ENCODE assay signal across 1 cellular context in genomic region chr17:42283241-42284019, GRCh38.
TF ChIP-seq lines count a peak whose summit lies in the region.

No MANE protein-coding gene starts in this region.

TF ChIP-seq in H1, 55 proteins besides CTCF, POLR2A, EP300 and RAD21:
- no peak for TF ChIP-seq SUZ12 (IDR thresholded peaks at IDR 0.05; ENCODE audit: low read length)
- no peak for TF ChIP-seq KDM4A (IDR thresholded peaks at IDR 0.05; ENCODE audit: low read depth, low read length, severe bottlenecking)
- TF ChIP-seq ATF3 (IDR thresholded peaks at IDR 0.05; ENCODE audit: insufficient read depth, low read depth, low read length), result no peak
- TF ChIP-seq SIRT6 (IDR thresholded peaks at IDR 0.05; ENCODE audit: low read length), result no peak
- no peak for TF ChIP-seq ATF2 (IDR thresholded peaks at IDR 0.05; ENCODE audit: low read length)
- TF ChIP-seq MAX (IDR thresholded peaks at IDR 0.05), result no peak
- no peak for TF ChIP-seq CTBP2 (IDR thresholded peaks at IDR 0.05; ENCODE audit: borderline replicate concordance, insufficient read depth, insufficient read length, low read length)
- TF ChIP-seq TCF12 (IDR thresholded peaks at IDR 0.05; ENCODE audit: low read depth, low read length), result no peak
- TF ChIP-seq RNF2 (IDR thresholded peaks at IDR 0.05; ENCODE audit: borderline replicate concordance, low read depth, low read length, missing control alignments, poor library complexity, severe bottlenecking), result no peak
- no peak for TF ChIP-seq SP1 (IDR thresholded peaks at IDR 0.05; ENCODE audit: low read depth, low read length)
- no peak for TF ChIP-seq ASH2L (IDR thresholded peaks at IDR 0.05; ENCODE audit: low read length)
- no peak for TF ChIP-seq KDM5A (IDR thresholded peaks at IDR 0.05; ENCODE audit: low read length)
- TF ChIP-seq JUND (IDR thresholded peaks at IDR 0.05; ENCODE audit: low read length), result no peak
- TF ChIP-seq CBX8 (IDR thresholded peaks at IDR 0.05; ENCODE audit: borderline replicate concordance, low read depth, low read length), result no peak
- no peak for TF ChIP-seq SP2 (IDR thresholded peaks at IDR 0.05; ENCODE audit: low read length)
- no peak for TF ChIP-seq KDM1A (IDR thresholded peaks at IDR 0.05; ENCODE audit: borderline replicate concordance, low read length)
- no peak for TF ChIP-seq TAF1 (IDR thresholded peaks at IDR 0.05; ENCODE audit: low read depth, low read length)
- no peak for TF ChIP-seq GTF2F1 (IDR thresholded peaks at IDR 0.05; ENCODE audit: borderline replicate concordance, low read depth, low read length)
- TF ChIP-seq GABPA (IDR thresholded peaks at IDR 0.05; ENCODE audit: borderline replicate concordance, insufficient read depth, low read length), result no peak
- no peak for TF ChIP-seq CHD7 (IDR thresholded peaks at IDR 0.05; ENCODE audit: insufficient replicate concordance, low read length)
